1 cellular context compared by ENCODE assay signal in the genomic region with DNA sequence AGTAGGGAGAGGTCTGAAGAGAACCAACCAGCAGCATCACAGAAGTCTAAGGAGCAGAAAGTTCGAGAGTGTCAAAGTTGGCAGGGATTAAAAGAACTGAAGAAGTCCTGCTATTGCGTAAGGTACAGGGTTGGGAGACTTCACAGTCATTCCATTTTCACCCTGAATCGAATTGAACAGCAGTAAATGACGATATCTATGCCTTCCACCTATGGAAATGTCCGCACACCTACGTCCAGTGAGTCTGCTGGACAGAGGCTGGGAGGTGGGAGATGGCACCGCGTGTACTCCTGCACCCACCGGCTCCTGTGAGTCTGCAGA.
TF ChIP-seq lines count a peak whose summit lies in the region.

No MANE protein-coding gene starts in this region.

TF ChIP-seq in K562, 482 proteins besides CTCF, POLR2A, EP300 and RAD21:
- TF ChIP-seq CEBPG (CRISPR knock-in tag; IDR thresholded peaks at IDR 0.05) = no peak
- peak; percentile 62 to 71 for TF ChIP-seq CEBPG (tag; conservative IDR thresholded peaks at IDR 0.05 in 1 of 2, IDR thresholded peaks at IDR 0.05 in 1 of 2)
- no peak for TF ChIP-seq BACH1 (tag; IDR thresholded peaks at IDR 0.05)
- TF ChIP-seq CEBPB (tag; IDR thresholded peaks at IDR 0.05) = peak; percentile 86
TF ChIP-seq in K562: peak in this region for 2.
